In the genomic region with DNA sequence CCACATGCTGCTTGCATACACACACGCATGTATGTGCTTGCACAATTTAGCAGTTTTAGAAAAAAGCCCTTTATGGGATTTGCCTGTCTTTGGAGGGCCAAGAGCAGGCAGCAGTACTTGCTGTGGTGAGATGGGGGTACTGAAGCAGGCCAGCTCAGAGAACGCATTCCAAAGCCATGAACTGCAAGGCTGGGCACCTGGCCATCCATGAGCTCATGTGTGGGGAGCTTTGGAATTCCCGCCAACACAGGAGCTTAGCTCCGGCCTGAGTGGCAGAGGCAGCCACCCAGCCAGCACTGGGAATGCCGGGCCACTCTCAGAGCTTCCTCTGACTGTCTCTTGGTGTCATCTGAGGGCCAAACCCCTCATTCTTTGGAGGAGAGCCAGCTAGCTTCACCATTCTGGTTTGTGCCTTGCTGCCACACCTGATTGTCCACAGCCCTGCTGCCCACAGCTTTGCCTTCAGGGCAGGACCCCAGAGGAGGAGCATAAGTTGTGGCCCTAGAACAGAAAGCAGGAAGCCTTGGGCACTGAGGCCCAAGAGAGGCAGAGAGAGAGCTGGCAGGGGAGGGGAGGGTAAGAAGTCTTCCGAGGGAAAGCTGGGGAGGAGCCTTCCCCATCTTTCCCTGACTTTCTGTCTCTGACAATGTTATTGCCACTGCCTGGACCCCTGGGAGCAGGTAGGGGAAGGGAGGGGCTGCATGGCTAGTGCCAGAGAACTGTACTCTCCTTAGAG, we compare ENCODE assay signal across 8 cellular contexts.
DNase-seq lines count a peak whose midpoint lies in the region; ATAC-seq, FAIRE-seq and TF ChIP-seq lines count a peak whose summit lies in the region.

No MANE protein-coding gene starts in this region.

- 10 to 21% methylated on average over 2 to 4 of the region's 6 CpGs for WGBS in tibial nerve, 2 donors

- ATAC-seq in left colon (peak; percentile 16), GM18861 (IDR thresholded peaks at IDR 0.05; ENCODE audit: unreplicated experiment) (no peak)

- peak; percentile 90 for DNase-seq in LNCaP clone FGC (ENCODE audit: low read depth)
- DNase-seq in bronchial epithelial cell (ENCODE audit: low read depth) = peak; percentile 99
- peak; percentile 30 to 43 for DNase-seq in left colon
- peak; percentile 37 to 71 for DNase-seq in tibial nerve (ENCODE audit: low spot score in 2 of 2)
- no peak for DNase-seq in NOMO-1 (lab: John Stamatoyannopoulos, UW; ENCODE audit: unreplicated experiment in 2 of 2)
- no peak for DNase-seq in DMS 273 (lab: John Stamatoyannopoulos, UW; ENCODE audit: unreplicated experiment)
- no peak for DNase-seq in activated T-cell treated with anti-CD3 and anti-CD28 coated beads, Interleukin-2, amount 50 U/mL, for 1 hour

- peak overlapping the region; percentile 35 to 92 (median 72) for H3K27ac ChIP-seq in tibial nerve

- TF ChIP-seq POLR2A in tibial nerve (IDR thresholded peaks at IDR 0.05) = no peak

- no peak overlapping the region for H3K4me3 ChIP-seq in LNCaP clone FGC (ENCODE audit: low read depth, low read length)
- H3K4me3 ChIP-seq in bronchial epithelial cell (ENCODE audit: low read depth, low read length) = no peak overlapping the region
- H3K4me3 ChIP-seq in tibial nerve = no peak overlapping the region

- H3K36me3 ChIP-seq in bronchial epithelial cell (ENCODE audit: control insufficient read depth, insufficient read depth, low read length) (no peaks in the 10 kb centered on the region), tibial nerve (no peaks in the 10 kb centered on the region)

- intact Hi-C loops in left colon (cut with DNase I, micrococcal nuclease) = no loop called here

- H3K27me3 ChIP-seq in bronchial epithelial cell (ENCODE audit: control insufficient read depth, insufficient read depth, low read length) = peaks cover 1% of the 10 kb centered on the region
- peaks cover 0 to 14% of the 10 kb centered on the region in 2 donors for H3K27me3 ChIP-seq in tibial nerve

- peak; percentile 97 for FAIRE-seq in bronchial epithelial cell (lab: Jason Lieb, UNC)

- H3K9me3 ChIP-seq in tibial nerve = no peaks in the 10 kb centered on the region

- no peak for TF ChIP-seq CTCF in LNCaP clone FGC (IDR thresholded peaks at IDR 0.05; ENCODE audit: control insufficient read depth, extremely low read depth, insufficient read depth)
- TF ChIP-seq CTCF in bronchial epithelial cell (IDR thresholded peaks at IDR 0.05; ENCODE audit: insufficient read depth, low read length, severe bottlenecking) = peak; percentile 19
- peak in 4 of 5 experiments; percentile 21 to 71 (median 50) for TF ChIP-seq CTCF in tibial nerve (IDR thresholded peaks at IDR 0.05)

- TF ChIP-seq EP300 in tibial nerve (IDR thresholded peaks at IDR 0.05) = peak in 1 of 2 donors; percentile 83

- H3K4me1 ChIP-seq in tibial nerve = peaks cover 0 to 57% (median 15%) of the 10 kb centered on the region in 4 donors

Comparison
In these comparisons a context has a peak if more than half of its experiments do, and no peak if none do; other contexts are left out.
1. DNase-seq: peak in LNCaP clone FGC (single experiment), bronchial epithelial cell (single experiment), left colon (2 of 2) and tibial nerve (2 of 2); none in NOMO-1 (0 of 2), DMS 273 (single experiment) and activated T-cell treated with anti-CD3 and anti-CD28 coated beads, Interleukin-2, amount 50 U/mL, for 1 hour (single experiment).